ENCODE assay signal across 14 cellular contexts in genomic region chr4:184364100-184364921, GRCh38.
DNase-seq lines count a peak whose midpoint lies in the region; ATAC-seq and TF ChIP-seq lines count a peak whose summit lies in the region.
"Had no signal": no experiment of that assay in that cellular context is flagged by ENCODE, and none has a peak within 500 bp of the region (broad histone marks: within the 10 kb centered on the region; RNA-seq: fewer than 3 reads in every experiment).

No MANE protein-coding gene starts in this region.

- ATAC-seq in GM18873 (IDR thresholded peaks at IDR 0.05; ENCODE audit: low FRiP score, unreplicated experiment), result peak; percentile 68
- peak; percentile 57 for ATAC-seq in HG02588 (IDR thresholded peaks at IDR 0.05; ENCODE audit: unreplicated experiment)
- peak; percentile 74 to 88 (median 76) for ATAC-seq in right lobe of liver
- ATAC-seq in CD4-positive, alpha-beta T cell (ENCODE audit: poor library complexity), result no peak
- ATAC-seq: activated T-cell treated with anti-CD3 and anti-CD28 coated beads, Interleukin-2, amount 50 U/mL, for 72 hours; body of pancreas had no signal

- no peaks in the 10 kb centered on the region for H3K9me3 ChIP-seq in right lobe of liver
- H3K9me3 ChIP-seq in CD4-positive, alpha-beta T cell (ENCODE audit: control insufficient read depth, low read length), result no peaks in the 10 kb centered on the region
- H3K9me3 ChIP-seq: body of pancreas had no signal

- POLR2A ChIA-PET in CD4-positive, alpha-beta T cell (lab: Charles Lee), result no interaction called here

- TF ChIP-seq POLR2A in right lobe of liver (IDR thresholded peaks at IDR 0.05), result no peak

- 5% methylated on average over 3 of the region's 5 CpGs for WGBS in right lobe of liver (ENCODE audit: insufficient coverage, low coverage, low lambda C conversion rate, missing lambda C conversion rate)

- no peaks in the 10 kb centered on the region for H3K36me3 ChIP-seq in right lobe of liver

- peaks cover 5% of the 10 kb centered on the region for H3K27me3 Mint-ChIP-seq in endothelial cell (ENCODE audit: unreplicated experiment)
- H3K27me3 Mint-ChIP-seq in CD4-positive, alpha-beta T cell, result no peaks in the 10 kb centered on the region
- H3K27me3 Mint-ChIP-seq: activated B cell treated with CpG ODN at 0.5 μM for 24 hours; CD4-positive, CD25-positive, alpha-beta regulatory T cell had no signal

- no peak overlapping the region for H3K4me3 ChIP-seq in right lobe of liver
- H3K4me3 ChIP-seq: body of pancreas had no signal

- DNase-seq in HK-2 (ENCODE audit: unreplicated experiment), result peak; percentile 49
- DNase-seq in right lobe of liver, result no peak
- no peak for DNase-seq in endothelial cell (ENCODE audit: low spot score)
- DNase-seq in CD4-positive, alpha-beta T cell, result no peak
- no peak for DNase-seq in C1 segment of cervical spinal cord (lab: John Stamatoyannopoulos, UW)
- no peak for DNase-seq in SHP77 (lab: John Stamatoyannopoulos, UW)
- DNase-seq: activated B cell treated with CpG ODN at 0.5 μM for 24 hours; activated T-cell treated with anti-CD3 and anti-CD28 coated beads, Interleukin-2, amount 50 U/mL, for 72 hours; body of pancreas; CD4-positive, CD25-positive, alpha-beta regulatory T cell; NCI-H2029; stimulated activated CD4-positive, alpha-beta T cell treated with anti-CD3 and anti-CD28 coated beads, Interleukin-2, amount 100 ng/mL, for 48 hours had no signal

- CTCF ChIA-PET in CD4-positive, alpha-beta T cell (lab: Charles Lee), result no interaction called here

- intact Hi-C loops in right lobe of liver (cut with DNase I), result no loop called here
- intact Hi-C loops in CD4-positive, alpha-beta T cell (cut with DNase I, micrococcal nuclease), result no loop called here

- no peaks in the 10 kb centered on the region for H3K27me3 ChIP-seq in right lobe of liver
- H3K27me3 ChIP-seq in CD4-positive, alpha-beta T cell (ENCODE audit: control insufficient read depth, insufficient read depth, low read length), result no peaks in the 10 kb centered on the region
- H3K27me3 ChIP-seq: body of pancreas had no signal

- H3K4me1 Mint-ChIP-seq in endothelial cell (ENCODE audit: unreplicated experiment), result peaks cover 18% of the 10 kb centered on the region
- H3K4me1 Mint-ChIP-seq in CD4-positive, alpha-beta T cell (ENCODE audit: low read depth), result no peaks in the 10 kb centered on the region

- H3K36me3 Mint-ChIP-seq in endothelial cell (ENCODE audit: low read depth, unreplicated experiment), result no peaks in the 10 kb centered on the region
- no peaks in the 10 kb centered on the region for H3K36me3 Mint-ChIP-seq in CD4-positive, alpha-beta T cell (ENCODE audit: low read depth)
- H3K36me3 Mint-ChIP-seq: CD4-positive, CD25-positive, alpha-beta regulatory T cell had no signal

- no peak overlapping the region for H3K4me3 Mint-ChIP-seq in endothelial cell (ENCODE audit: unreplicated experiment)
- no peak overlapping the region for H3K4me3 Mint-ChIP-seq in CD4-positive, alpha-beta T cell
- H3K4me3 Mint-ChIP-seq: activated B cell treated with CpG ODN at 0.5 μM for 24 hours; activated T-cell treated with anti-CD3 and anti-CD28 coated beads, Interleukin-2, amount 50 U/mL, for 72 hours; CD4-positive, CD25-positive, alpha-beta regulatory T cell had no signal

- TF ChIP-seq CTCF in right lobe of liver (IDR thresholded peaks at IDR 0.05), result no peak
- TF ChIP-seq CTCF in endothelial cell (IDR thresholded peaks at IDR 0.05; ENCODE audit: unreplicated experiment), result no peak
- no peak for TF ChIP-seq CTCF in CD4-positive, alpha-beta T cell (IDR thresholded peaks at IDR 0.05)

- no peaks in the 10 kb centered on the region for H3K9me3 Mint-ChIP-seq in endothelial cell (ENCODE audit: unreplicated experiment)
- H3K9me3 Mint-ChIP-seq in CD4-positive, alpha-beta T cell, result no peaks in the 10 kb centered on the region
- H3K9me3 Mint-ChIP-seq: activated B cell treated with CpG ODN at 0.5 μM for 24 hours had no signal

- peaks cover 0 to 15% (median 5%) of the 10 kb centered on the region in 4 donors for H3K4me1 ChIP-seq in right lobe of liver

- no peak overlapping the region for H3K27ac Mint-ChIP-seq in endothelial cell (ENCODE audit: unreplicated experiment)
- no peak overlapping the region for H3K27ac Mint-ChIP-seq in CD4-positive, alpha-beta T cell
- H3K27ac Mint-ChIP-seq: activated B cell treated with CpG ODN at 0.5 μM for 24 hours; activated T-cell treated with anti-CD3 and anti-CD28 coated beads, Interleukin-2, amount 50 U/mL, for 72 hours had no signal

- peak overlapping the region in 2 of 3 donors; percentile 50 to 65 for H3K27ac ChIP-seq in right lobe of liver
- no peak overlapping the region for H3K27ac ChIP-seq in CD4-positive, alpha-beta T cell (ENCODE audit: low read depth, low read length)
- H3K27ac ChIP-seq: body of pancreas had no signal
